In genomic region chr12:53300187-53300586, GRCh38 we compare ENCODE assay signal across 9 cellular contexts. TPM values are rescaled to one million over a fixed set of nuclear protein-coding genes. Genes with fewer than 3 reads are reported as not detected.
A peak's percentile ranks its signal among the peaks of the same experiment; 100 is the strongest.
DNase-seq lines count a peak whose midpoint lies in the region; TF ChIP-seq lines count a peak whose summit lies in the region.
"Had no signal": no experiment of that assay in that cellular context is flagged by ENCODE, and none has a peak within 500 bp of the region (broad histone marks: within the 10 kb centered on the region; RNA-seq: fewer than 3 reads in every experiment).

No MANE protein-coding gene starts in this region.

- no peak for TF ChIP-seq CTCF in Calu3 (IDR thresholded peaks at IDR 0.05; ENCODE audit: unreplicated experiment)
- no peak for TF ChIP-seq CTCF in cardiac fibroblast (IDR thresholded peaks at IDR 0.05; ENCODE audit: low read depth, low read length)
- no peak for TF ChIP-seq CTCF in GM20000 (IDR thresholded peaks at IDR 0.05; ENCODE audit: extremely low read depth, missing control alignments)

- H3K9ac ChIP-seq in mucosa of stomach (ENCODE audit: low read length), result peak overlapping the region; percentile 63

- H3K4me1 ChIP-seq in mucosa of stomach (ENCODE audit: control insufficient read depth, insufficient read depth, low read length), result peaks cover 14% of the 10 kb centered on the region

- H3K9me3 Mint-ChIP-seq in Calu3 (ENCODE audit: low read depth, unreplicated experiment), result no peaks in the 10 kb centered on the region

- H3K36me3 Mint-ChIP-seq in Calu3 (ENCODE audit: insufficient read depth, unreplicated experiment), result peaks cover 59% of the 10 kb centered on the region

- CTCF ChIA-PET in Calu3 (lab: Charles Lee), result interaction anchor here (1.6 kb wide), 1 partner anchor 21 kb away, joined by 6 read pairs; the partner anchor contains the start of gene AAAS

- peaks cover 67% of the 10 kb centered on the region for H3K36me3 ChIP-seq in MG63
- H3K36me3 ChIP-seq in mucosa of stomach (ENCODE audit: control insufficient read depth, insufficient read depth, low read length), result no peaks in the 10 kb centered on the region

- no TSS peak for BruUV-seq in Calu3 (replicated peaks; lab: Mats Ljungman, UMichigan)

- no peaks in the 10 kb centered on the region for H3K27me3 Mint-ChIP-seq in Calu3 (ENCODE audit: unreplicated experiment)

- DNase-seq in Calu3 (no peak), MG63 (peak; percentile 17), cardiac fibroblast (ENCODE audit: low read depth in 2 of 2) (peak; percentile 58 to 69), GM20000 (ENCODE audit: low spot score) (no peak), COLO668 (lab: John Stamatoyannopoulos, UW; ENCODE audit: unreplicated experiment) (no peak), GM19238 (ENCODE audit: insufficient read length, low spot score) (no peak), NCI-H82 (lab: John Stamatoyannopoulos, UW) (no peak)

- intact Hi-C loops in Calu3 (cut with micrococcal nuclease; ENCODE audit: unreplicated experiment), result no loop called here

- peaks cover 29% of the 10 kb centered on the region for H3K4me1 Mint-ChIP-seq in Calu3 (ENCODE audit: low read depth, unreplicated experiment)

- H3K4me3 ChIP-seq in MG63, result peak overlapping the region; percentile 95
- peak overlapping the region; percentile 92 to 93 for H3K4me3 ChIP-seq in cardiac fibroblast (replicated peaks in 1 of 2; ENCODE audit: low read depth in 2 of 2, low read length in 2 of 2)
- peak overlapping the region; percentile 86 for H3K4me3 ChIP-seq in mucosa of stomach (ENCODE audit: low read length)

- H3K27me3 ChIP-seq in MG63, result no peaks in the 10 kb centered on the region
- no peaks in the 10 kb centered on the region for H3K27me3 ChIP-seq in mucosa of stomach (ENCODE audit: control insufficient read depth, insufficient read depth, low read length)

- peak overlapping the region; percentile 79 for H3K4me3 Mint-ChIP-seq in Calu3 (ENCODE audit: low read depth, unreplicated experiment)

- peak overlapping the region; percentile 83 for H3K27ac Mint-ChIP-seq in Calu3 (ENCODE audit: unreplicated experiment)

- H3K9me3 ChIP-seq in MG63 (no peaks in the 10 kb centered on the region), mucosa of stomach (ENCODE audit: control insufficient read depth, low read length) (no peaks in the 10 kb centered on the region)

RNA-seq across cellular contexts. Expression of gene MYG1, which starts 0.7 kb away (rescaled TPM):
- 29.7 and 32.4 TPM in 2 replicates for total RNA-seq in Calu3 (2022)
- 30.8 and 42.8 TPM in 2 replicates for total RNA-seq in MG63 (2014; rRNA removed; shearing (Covaris generic); ENCODE audit: low replicate concordance)

RNA-seq across cellular contexts. Expression of gene PFDN5, which starts 4.8 kb away (rescaled TPM):
- 178 and 185 TPM in 2 replicates for total RNA-seq in Calu3 (2022)
- total RNA-seq in MG63 (2014; rRNA removed; shearing (Covaris generic); ENCODE audit: low replicate concordance), result 412 and 629 TPM in 2 replicates

RNA-seq across cellular contexts. Expression of gene AAAS, which starts 21.2 kb away (rescaled TPM):
- 31.0 and 33.6 TPM in 2 replicates for total RNA-seq in Calu3 (2022)
- 75.6 and 114 TPM in 2 replicates for total RNA-seq in MG63 (2014; rRNA removed; shearing (Covaris generic); ENCODE audit: low replicate concordance)

RNA-seq across cellular contexts. Expression of gene ESPL1, which starts 32.1 kb away (rescaled TPM):
- total RNA-seq in Calu3 (2022), result 24.3 and 31.1 TPM in 2 replicates
- total RNA-seq in MG63 (2014; rRNA removed; shearing (Covaris generic); ENCODE audit: low replicate concordance), result 22.1 and 23.9 TPM in 2 replicates

RNA-seq across cellular contexts. Expression of gene SP7, which starts 36.0 kb away (rescaled TPM):
- not detected in 2 replicates for total RNA-seq in Calu3 (2022)
- total RNA-seq in MG63 (2014; rRNA removed; shearing (Covaris generic); ENCODE audit: low replicate concordance), result not detected in 2 replicates
- total RNA-seq: activated CD8-positive, alpha-beta memory T cell treated with anti-CD3 and anti-CD28 coated beads for 36 hours had no signal

Comparison
In these comparisons a context has a peak if more than half of its experiments do, and no peak if none do; other contexts are left out.
1. DNase-seq: peak in MG63 (single experiment) and cardiac fibroblast (2 of 2); none in Calu3 (single experiment), GM20000 (single experiment), COLO668 (single experiment), GM19238 (single experiment) and NCI-H82 (single experiment).
2. Peak in every context shown above with its lines, with median percentiles within 50 percentile points of each other: H3K4me3 ChIP-seq.